Comparison of ENCODE assay signal across 8 cellular contexts in genomic region chr20:58309607-58310290, GRCh38. TPM values are rescaled to one million over a fixed set of nuclear protein-coding genes. Genes with fewer than 3 reads are reported as not detected.
DNase-seq lines count a peak whose midpoint lies in the region; ATAC-seq and TF ChIP-seq lines count a peak whose summit lies in the region.

RAB22A (plus strand) TSS chr20:58309715; CDS start chr20:58309977, 262 bp downstream.

- no peak for TF ChIP-seq CTCF in foreskin keratinocyte (conservative IDR thresholded peaks at IDR 0.05)

- H3K27ac ChIP-seq in HUES6 (ENCODE audit: low read depth, low read length) (peak within 1 kb of the TSS; percentile 88; the same call in 1 of the 2 replicates), foreskin keratinocyte (peak within 1 kb of the TSS; percentile 80)

- peak within 1 kb of the TSS; percentile 99 for H2AFZ ChIP-seq in neuron (ENCODE audit: low read depth, low read length)

- peak; percentile 72 for TF ChIP-seq POLR2A in Raji (IDR thresholded peaks at IDR 0.05; ENCODE audit: insufficient read depth, low read depth, low read length)

- ATAC-seq in GM21390 (IDR thresholded peaks at IDR 0.05; ENCODE audit: unreplicated experiment) (peak; percentile 75), foreskin keratinocyte (peak; percentile 37)

- peak within 1 kb of the TSS; percentile 100 for H3K4me3 ChIP-seq in HUES6 (ENCODE audit: low read depth, low read length)
- H3K4me3 ChIP-seq in neuron (ENCODE audit: low read length): peak within 1 kb of the TSS; percentile 98

- peaks cover 18% of the 10 kb centered on the region for H3K36me3 ChIP-seq in HUES6 (ENCODE audit: control insufficient read depth, insufficient read depth, low read length)
- H3K36me3 ChIP-seq in neuron (ENCODE audit: insufficient read depth, low read length): peaks cover 21% of the 10 kb centered on the region

- H3K27me3 ChIP-seq in HUES6 (ENCODE audit: control insufficient read depth, insufficient read depth, low read length) (no peaks in the 10 kb centered on the region), foreskin keratinocyte (no peaks in the 10 kb centered on the region), neuron (ENCODE audit: insufficient read depth, low read length) (no peaks in the 10 kb centered on the region)

- H3K4me1 ChIP-seq in HUES6 (ENCODE audit: control insufficient read depth, insufficient read depth, low read length) (peaks cover 11% of the 10 kb centered on the region; the same call in 1 of the 2 replicates), foreskin keratinocyte (peaks cover 27% of the 10 kb centered on the region), neuron (ENCODE audit: insufficient read depth, low read length) (peaks cover 9% of the 10 kb centered on the region)

- DNase-seq in DMS53 (lab: John Stamatoyannopoulos, UW): peak; percentile 89
- peak; percentile 78 for DNase-seq in activated gamma-delta T cell treated with Interleukin-2 at 50 U/mL for 16 hours
- peak in 1 of 2 donors; percentile 18 for DNase-seq in foreskin keratinocyte
- peak; percentile 49 for DNase-seq in stromal cell of bone marrow (ENCODE audit: low read depth)

- H3K9me3 ChIP-seq in HUES6 (ENCODE audit: control insufficient read depth, insufficient read depth, low read depth, low read length) (no peaks in the 10 kb centered on the region), neuron (ENCODE audit: low read length) (no peaks in the 10 kb centered on the region)

- peak within 1 kb of the TSS; percentile 95 for H3K9ac ChIP-seq in HUES6 (ENCODE audit: low read length)

RNA-seq across cellular contexts. Expression of gene RAB22A, which starts in this region (rescaled TPM):
- 18.7 and 19.3 TPM in 2 replicates for total RNA-seq in foreskin keratinocyte
- 7.5 and 8.2 TPM in 2 replicates for polyA plus RNA-seq in foreskin keratinocyte
